32 cellular contexts compared by ENCODE assay signal in genomic region chr18:60950634-60951033, GRCh38.
"Had no signal": no experiment of that assay in that cellular context is flagged by ENCODE, and none has a peak within 500 bp of the region (broad histone marks: within the 10 kb centered on the region; RNA-seq: fewer than 3 reads in every experiment).

No MANE protein-coding gene starts in this region.

- H3K4me3 ChIP-seq: adrenal gland, ascending aorta, coronary artery, esophagus muscularis mucosa, gastrocnemius medialis, heart left ventricle had no signal

- H3K27me3 ChIP-seq: adrenal gland, ascending aorta, brain microvascular endothelial cell, esophagus muscularis mucosa, foreskin keratinocyte, gastrocnemius medialis, heart left ventricle had no signal

- H3K36me3 ChIP-seq: adrenal gland, ascending aorta, brain microvascular endothelial cell, esophagus muscularis mucosa, gastrocnemius medialis, heart left ventricle, WERI-Rb-1 had no signal

- FAIRE-seq: bronchial epithelial cell had no signal

- H3K27ac ChIP-seq: adrenal gland, ascending aorta, brain microvascular endothelial cell, coronary artery, esophagus muscularis mucosa, foreskin keratinocyte, gastrocnemius medialis, heart left ventricle, WERI-Rb-1 had no signal

- DNase-seq: activated B cell treated with CpG ODN at 0.5 μM for 24 hours; activated CD4-positive, alpha-beta memory T cell treated with anti-CD3 and anti-CD28 coated beads for 36 hours; activated CD4-positive, alpha-beta T cell treated with anti-CD3 and anti-CD28 coated beads for 36 hours; activated CD4-positive, alpha-beta T cell treated with anti-CD3 and anti-CD28 coated beads, Interleukin-2, amount 10 ng/mL, durations not matched to agents 24 days and 14 days; activated CD4-positive, CD25-positive, alpha-beta regulatory T cell treated with anti-CD3 and anti-CD28 coated beads, Interleukin-2, amount 50 U/mL, for 72 hours; activated CD8-positive, alpha-beta memory T cell treated with anti-CD3 and anti-CD28 coated beads, Interleukin-2, amount 10 ng/mL, durations not matched to agents 7 days and 5 days; activated CD8-positive, alpha-beta memory T cell treated with anti-CD3 and anti-CD28 coated beads, Interleukin-2, amount 50 U/mL, for 4 hours; activated CD8-positive, alpha-beta T cell treated with anti-CD3 and anti-CD28 coated beads, Interleukin-2, amount 10 ng/mL, durations not matched to agents 7 days and 5 days; activated effector memory CD4-positive, alpha-beta T cell treated with anti-CD3 and anti-CD28 coated beads, Interleukin-2, amount 50 U/mL, for 16 hours; activated naive CD4-positive, alpha-beta T cell treated with anti-CD3 and anti-CD28 coated beads for 36 hours; activated naive CD8-positive, alpha-beta T cell treated with anti-CD3 and anti-CD28 coated beads for 36 hours; activated naive CD8-positive, alpha-beta T cell treated with anti-CD3 and anti-CD28 coated beads, Interleukin-2, amount 50 U/mL, for 24 hours; activated T-cell treated with anti-CD3 and anti-CD28 coated beads, Interleukin-2, amount 50 U/mL, for 1 hour; activated T-cell treated with anti-CD3 and anti-CD28 coated beads, Interleukin-2, amount 50 U/mL, for 48 hours; adrenal gland; amygdala; brain microvascular endothelial cell; effector CD8-positive, alpha-beta T cell; erythroblast; foreskin keratinocyte; gastrocnemius medialis; glutamatergic neuron; heart left ventricle; SW 1271; T-helper 1 cell; T-helper 17 cell; T1000; WERI-Rb-1 had no signal

- ATAC-seq: activated CD4-positive, alpha-beta T cell treated with anti-CD3 and anti-CD28 coated beads for 36 hours; activated CD8-positive, alpha-beta memory T cell treated with anti-CD3 and anti-CD28 coated beads, Interleukin-2, amount 10 ng/mL, durations not matched to agents 7 days and 5 days; activated CD8-positive, alpha-beta T cell treated with anti-CD3 and anti-CD28 coated beads, Interleukin-2, amount 10 ng/mL, durations not matched to agents 7 days and 5 days; activated naive CD8-positive, alpha-beta T cell treated with anti-CD3 and anti-CD28 coated beads, Interleukin-2, amount 50 U/mL, for 24 hours; foreskin keratinocyte; gastrocnemius medialis; heart left ventricle; T-helper 17 cell had no signal

- H3K4me1 ChIP-seq: adrenal gland, ascending aorta, esophagus muscularis mucosa, foreskin keratinocyte, gastrocnemius medialis, heart left ventricle had no signal

- H3K9me3 ChIP-seq: adrenal gland, ascending aorta, esophagus muscularis mucosa, gastrocnemius medialis had no signal
